Comparison of ENCODE assay signal across 1 cellular context in genomic region chr11:134818531-134818930, GRCh38.
TF ChIP-seq lines count a peak whose summit lies in the region.

No MANE protein-coding gene starts in this region.

TF ChIP-seq in GM23338, 12 proteins besides CTCF, POLR2A, EP300 and RAD21 (continued from another document):
- no peak for TF ChIP-seq REST (IDR thresholded peaks at IDR 0.05; ENCODE audit: unreplicated experiment)
- no peak for TF ChIP-seq STAT1 (IDR thresholded peaks at IDR 0.05; ENCODE audit: unreplicated experiment)
- no peak for TF ChIP-seq JUNB (IDR thresholded peaks at IDR 0.05; ENCODE audit: unreplicated experiment)
- no peak for TF ChIP-seq ETS1 (IDR thresholded peaks at IDR 0.05)
- no peak for TF ChIP-seq EZH2 (IDR thresholded peaks at IDR 0.05; ENCODE audit: low read depth, unreplicated experiment)
- TF ChIP-seq ZNF462 (CRISPR knock-in tag; IDR thresholded peaks at IDR 0.05), result no peak
- TF ChIP-seq POLR2AphosphoS5 (IDR thresholded peaks at IDR 0.05; ENCODE audit: low read depth), result no peak
